ENCODE assay signal across 1 cellular context in the genomic region with DNA sequence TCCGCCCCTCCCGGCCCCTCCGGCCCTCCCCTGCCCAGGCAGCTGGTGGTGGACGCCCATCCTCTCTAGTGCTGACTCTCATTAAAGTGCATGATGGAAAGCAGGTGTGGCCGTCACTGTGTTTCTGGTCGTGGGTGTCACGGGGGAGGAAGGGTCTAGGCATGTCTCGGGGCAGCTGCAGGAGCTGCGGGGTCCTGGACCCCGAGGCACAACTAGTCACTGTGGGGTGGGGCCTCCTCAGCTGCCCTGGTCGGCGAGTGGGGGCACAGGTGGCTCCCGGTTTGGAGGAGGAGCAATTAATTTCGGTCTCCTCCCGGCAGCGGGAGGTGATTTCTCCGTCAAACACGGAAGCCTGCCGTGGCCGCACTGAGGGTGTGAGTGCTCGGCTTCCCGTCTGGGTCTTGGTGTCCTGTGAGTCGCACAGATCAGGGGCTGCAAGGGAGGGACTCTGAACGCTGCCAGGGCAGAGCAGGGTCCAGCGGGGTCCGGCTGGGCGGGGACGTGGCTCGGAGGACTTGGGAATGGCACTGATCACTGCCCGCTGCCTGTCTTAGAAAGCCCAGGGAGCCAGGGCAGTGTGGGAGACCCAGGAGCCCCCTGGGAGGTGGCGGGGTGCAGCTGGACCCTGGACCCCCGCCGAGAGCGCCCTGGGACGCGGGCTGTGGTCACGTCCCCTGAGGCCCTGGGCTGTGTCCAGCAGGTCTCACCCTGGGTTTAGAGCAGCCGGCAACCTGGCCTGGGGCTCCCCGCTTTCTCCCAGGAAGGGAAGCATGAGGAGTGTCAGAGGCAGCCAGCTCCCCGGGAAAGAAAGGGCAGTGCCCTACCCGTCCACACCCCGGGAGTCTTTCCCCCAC.
TF ChIP-seq lines count a peak whose summit lies in the region.

No MANE protein-coding gene starts in this region.

TF ChIP-seq in IMR-90, 13 proteins besides CTCF, POLR2A, EP300 and RAD21:
- no peak for TF ChIP-seq RCOR1 (IDR thresholded peaks at IDR 0.05; ENCODE audit: insufficient replicate concordance, low read length)
- TF ChIP-seq BHLHE40 (IDR thresholded peaks at IDR 0.05; ENCODE audit: low read depth, low read length) = no peak
- no peak for TF ChIP-seq MAZ (IDR thresholded peaks at IDR 0.05; ENCODE audit: borderline replicate concordance, low read depth, low read length)
- no peak for TF ChIP-seq RFX5 (IDR thresholded peaks at IDR 0.05; ENCODE audit: low read depth, low read length)
- TF ChIP-seq, protein P1, sequence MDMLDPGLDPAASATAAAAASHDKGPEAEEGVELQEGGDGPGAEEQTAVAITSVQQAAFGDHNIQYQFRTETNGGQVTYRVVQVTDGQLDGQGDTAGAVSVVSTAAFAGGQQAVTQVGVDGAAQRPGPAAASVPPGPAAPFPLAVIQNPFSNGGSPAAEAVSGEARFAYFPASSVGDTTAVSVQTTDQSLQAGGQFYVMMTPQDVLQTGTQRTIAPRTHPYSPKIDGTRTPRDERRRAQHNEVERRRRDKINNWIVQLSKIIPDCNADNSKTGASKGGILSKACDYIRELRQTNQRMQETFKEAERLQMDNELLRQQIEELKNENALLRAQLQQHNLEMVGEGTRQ (IDR thresholded peaks at IDR 0.05; ENCODE audit: low read depth, low read length) = no peak
- no peak for TF ChIP-seq SMC3 (IDR thresholded peaks at IDR 0.05; ENCODE audit: low read depth, low read length)
- TF ChIP-seq FOS (IDR thresholded peaks at IDR 0.05; ENCODE audit: low read depth, low read length) = no peak
- TF ChIP-seq MXI1 (IDR thresholded peaks at IDR 0.05; ENCODE audit: borderline replicate concordance, low read depth, low read length) = no peak
- no peak for TF ChIP-seq MAFK (IDR thresholded peaks at IDR 0.05; ENCODE audit: low read depth, low read length)
- no peak for TF ChIP-seq ELK1 (IDR thresholded peaks at IDR 0.05; ENCODE audit: borderline replicate concordance, low read depth, low read length)
- TF ChIP-seq NFE2L2 (IDR thresholded peaks at IDR 0.05; ENCODE audit: low read depth, low read length) = no peak
- no peak for TF ChIP-seq CHD1 (IDR thresholded peaks at IDR 0.05; ENCODE audit: low read depth, low read length)
- TF ChIP-seq CEBPB (IDR thresholded peaks at IDR 0.05; ENCODE audit: low read depth, low read length) = no peak
